In the genomic region with DNA sequence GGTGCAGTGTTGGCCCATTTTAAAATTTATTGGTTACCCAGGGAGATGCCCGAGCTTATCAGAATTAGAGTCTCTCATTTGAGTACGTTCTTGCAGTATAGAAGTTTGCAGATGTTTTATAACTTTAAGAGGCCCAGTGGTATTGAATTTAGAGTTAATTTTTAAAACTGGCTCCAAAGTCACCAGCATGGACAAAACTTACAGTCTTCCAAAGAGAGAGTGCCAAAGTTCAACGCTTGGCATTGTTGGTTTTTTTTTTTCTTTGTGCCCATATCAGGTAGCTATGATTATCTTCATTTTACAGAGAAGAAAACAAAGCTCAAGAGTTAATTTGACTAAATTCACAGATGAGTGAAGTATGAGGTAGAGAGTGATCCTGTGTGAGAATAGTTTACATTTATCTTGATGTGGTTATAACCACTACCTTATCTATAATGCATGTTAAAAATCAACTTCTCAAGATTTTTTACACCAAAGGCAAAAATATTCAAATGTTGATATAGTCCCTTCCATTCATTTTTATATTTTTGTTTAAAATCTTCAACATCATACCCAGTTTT, we compare ENCODE assay signal across 22 cellular contexts.
DNase-seq lines count a peak whose midpoint lies in the region; ATAC-seq and TF ChIP-seq lines count a peak whose summit lies in the region.
"Had no signal": no experiment of that assay in that cellular context is flagged by ENCODE, and none has a peak within 500 bp of the region (broad histone marks: within the 10 kb centered on the region; RNA-seq: fewer than 3 reads in every experiment).

No MANE protein-coding gene starts in this region.

- H3K27me3 ChIP-seq in BE2C: no peaks in the 10 kb centered on the region
- H3K27me3 ChIP-seq: heart right ventricle had no signal

- TF ChIP-seq CTCF in mucosa of descending colon (IDR thresholded peaks at IDR 0.05) (no peak), BE2C (IDR thresholded peaks at IDR 0.05; ENCODE audit: low read depth, low read length) (no peak), CD14-positive monocyte (IDR thresholded peaks at IDR 0.05) (no peak)

- H3K36me3 ChIP-seq in KOPT-K1 (ENCODE audit: insufficient read depth, low read length) (no peaks in the 10 kb centered on the region), mucosa of descending colon (ENCODE audit: low read depth) (no peaks in the 10 kb centered on the region), BE2C (no peaks in the 10 kb centered on the region)
- H3K36me3 ChIP-seq: prostate gland had no signal

- H3K27ac ChIP-seq in KOPT-K1 (ENCODE audit: low read depth, low read length, poor library complexity, severe bottlenecking): peak overlapping the region; percentile 28
- H3K27ac ChIP-seq: prostate gland had no signal

- ATAC-seq in GM18909 (IDR thresholded peaks at IDR 0.05; ENCODE audit: poor library complexity, unreplicated experiment) (peak; percentile 17), HG02885 (IDR thresholded peaks at IDR 0.05; ENCODE audit: poor library complexity, unreplicated experiment) (peak; percentile 30), mucosa of descending colon (peak; percentile 60)
- ATAC-seq: heart right ventricle, SK-N-SH treated with all-trans-retinoic acid at 6 μM for 48 hours had no signal

- peaks cover 2 to 4% (median 2%) of the 10 kb centered on the region in 3 donors for H3K27me3 Mint-ChIP-seq in CD14-positive monocyte (ENCODE audit: low read depth in 3 of 3)

- H3K4me1 ChIP-seq in mucosa of descending colon (ENCODE audit: low read depth) (peaks cover 4% of the 10 kb centered on the region), BE2C (no peaks in the 10 kb centered on the region)
- H3K4me1 ChIP-seq: prostate gland had no signal

- H3K4me3 ChIP-seq in mucosa of descending colon (no peak overlapping the region), BE2C (ENCODE audit: low read depth, low read length) (no peak overlapping the region)
- H3K4me3 ChIP-seq: heart right ventricle, prostate gland, smooth muscle cell had no signal

- no peaks in the 10 kb centered on the region for H3K36me3 Mint-ChIP-seq in CD14-positive monocyte

- intact Hi-C loops in mucosa of descending colon (cut with DNase I, micrococcal nuclease): no loop called here
- intact Hi-C loops in CD14-positive monocyte (cut with micrococcal nuclease): no loop called here

- no peak overlapping the region for H3K27ac Mint-ChIP-seq in CD14-positive monocyte
- H3K27ac Mint-ChIP-seq: activated CD4-positive, alpha-beta T cell treated with anti-CD3 and anti-CD28 coated beads, Interleukin-2, amount 10 ng/mL, durations not matched to agents 24 days and 14 days; HFFc6 had no signal

- DNase-seq in mucosa of descending colon (no peak), BE2C (no peak), CD14-positive monocyte (ENCODE audit: low spot score) (no peak), foreskin melanocyte (no peak)
- no peak for DNase-seq in effector CD4-positive, alpha-beta T cell
- DNase-seq: activated CD4-positive, alpha-beta T cell treated with anti-CD3 and anti-CD28 coated beads, Interleukin-2, amount 10 ng/mL, durations not matched to agents 24 days and 14 days; activated gamma-delta T cell treated with Interleukin-2 at 50 U/mL for 16 hours; amniotic stem cell; DND-41; heart right ventricle; HFFc6; NCI-H1436; NCI-H82; stimulated activated CD4-positive, alpha-beta T cell treated with anti-CD3 and anti-CD28 coated beads, Interleukin-4, amount 100 ng/mL, for 4 hours; substantia nigra had no signal

- peaks cover 15% of the 10 kb centered on the region for H3K4me1 Mint-ChIP-seq in CD14-positive monocyte
- H3K4me1 Mint-ChIP-seq: activated CD4-positive, alpha-beta T cell treated with anti-CD3 and anti-CD28 coated beads, Interleukin-2, amount 10 ng/mL, durations not matched to agents 24 days and 14 days; central memory CD8-positive, alpha-beta T cell had no signal

- no peak overlapping the region for H3K4me3 Mint-ChIP-seq in CD14-positive monocyte
- H3K4me3 Mint-ChIP-seq: activated CD4-positive, alpha-beta T cell treated with anti-CD3 and anti-CD28 coated beads, Interleukin-2, amount 10 ng/mL, durations not matched to agents 24 days and 14 days; central memory CD8-positive, alpha-beta T cell; HFFc6 had no signal

- H3K9me3 ChIP-seq in KOPT-K1 (ENCODE audit: insufficient read depth, low read length, poor library complexity, severe bottlenecking) (peaks cover 10% of the 10 kb centered on the region), mucosa of descending colon (no peaks in the 10 kb centered on the region), BE2C (no peaks in the 10 kb centered on the region)
- H3K9me3 ChIP-seq: prostate gland had no signal

- peaks cover 0 to 9% (median 2%) of the 10 kb centered on the region in 7 donors for H3K9me3 Mint-ChIP-seq in CD14-positive monocyte
- H3K9me3 Mint-ChIP-seq: central memory CD8-positive, alpha-beta T cell; HFFc6 had no signal
